In the genomic region with DNA sequence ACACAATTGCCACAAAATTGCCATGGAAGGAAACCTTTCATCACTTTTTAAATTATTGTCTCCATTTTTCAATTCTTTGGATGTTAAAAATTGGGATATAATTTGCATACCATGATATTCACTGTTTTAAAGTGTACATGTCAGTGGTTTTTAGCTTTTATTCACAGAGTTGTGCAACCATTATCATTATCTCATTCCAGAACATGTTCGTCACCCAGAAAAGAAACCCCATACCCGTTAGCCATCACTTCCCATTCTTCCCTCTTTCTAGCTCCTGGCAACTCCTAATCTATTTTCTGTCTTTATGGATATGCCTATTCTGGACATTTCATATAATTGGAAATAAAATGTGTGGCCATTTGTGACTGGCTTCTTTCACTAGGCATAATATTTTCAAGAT, we compare ENCODE assay signal across 15 cellular contexts.
DNase-seq lines count a peak whose midpoint lies in the region; ATAC-seq and TF ChIP-seq lines count a peak whose summit lies in the region.
"Had no signal": no experiment of that assay in that cellular context is flagged by ENCODE, and none has a peak within 500 bp of the region (broad histone marks: within the 10 kb centered on the region; RNA-seq: fewer than 3 reads in every experiment).

No MANE protein-coding gene starts in this region.

- H3K4me2 ChIP-seq in GM23338 = no peak overlapping the region
- peak overlapping the region; percentile 52 for H3K4me2 ChIP-seq in fibroblast of lung (ENCODE audit: extremely low read depth, insufficient read depth, low read length)
- H3K4me2 ChIP-seq in skeletal muscle satellite cell (ENCODE audit: low read length) = peak overlapping the region; percentile 67

- H2AFZ ChIP-seq in GM23338 (no peak overlapping the region), fibroblast of lung (ENCODE audit: low read length) (no peak overlapping the region)

- TF ChIP-seq CTCF in GM23338 (conservative IDR thresholded peaks at IDR 0.05; ENCODE audit: low read depth in 2 of 2) (no peak), fibroblast of lung (conservative IDR thresholded peaks at IDR 0.05 in 1 of 2, IDR thresholded peaks at IDR 0.05 in 1 of 2; ENCODE audit: low read depth in 1 of 2, low read length in 2 of 2) (no peak), nephron progenitor cell (IDR thresholded peaks at IDR 0.05) (no peak)

- H3K27me3 Mint-ChIP-seq in GM23338 (ENCODE audit: insufficient read depth, low read depth, poor library complexity) = no peaks in the 10 kb centered on the region
- H3K27me3 Mint-ChIP-seq in nephron progenitor cell (ENCODE audit: low read depth, poor library complexity) = no peaks in the 10 kb centered on the region
- H3K27me3 Mint-ChIP-seq: naive thymus-derived CD8-positive, alpha-beta T cell had no signal

- H3K4me1 Mint-ChIP-seq in GM23338 = peaks cover 18% of the 10 kb centered on the region
- peaks cover 22% of the 10 kb centered on the region for H3K4me1 Mint-ChIP-seq in nephron progenitor cell

- no peaks in the 10 kb centered on the region for H3F3A ChIP-seq in GM23338 (replicated peaks; ENCODE audit: low read depth)

- H3K4me1 ChIP-seq in GM23338 (ENCODE audit: insufficient read depth) (peaks cover 19% of the 10 kb centered on the region), fibroblast of lung (ENCODE audit: control insufficient read depth, extremely low read depth, insufficient read depth, low read length) (peaks cover 2% of the 10 kb centered on the region), skeletal muscle satellite cell (ENCODE audit: control insufficient read depth, insufficient read depth, low read length) (peaks cover 28% of the 10 kb centered on the region)
- H3K4me1 ChIP-seq: colonic mucosa, gastrocnemius medialis, Peyer's patch had no signal

- H3K27ac Mint-ChIP-seq in GM23338 (peak overlapping the region; percentile 28; the same call in 1 of the 2 replicates), nephron progenitor cell (no peak overlapping the region)
- H3K27ac Mint-ChIP-seq: activated naive CD4-positive, alpha-beta T cell treated with anti-CD3 and anti-CD28 coated beads for 36 hours; naive thymus-derived CD8-positive, alpha-beta T cell had no signal

- H3K9me3 Mint-ChIP-seq in GM23338 (no peaks in the 10 kb centered on the region), nephron progenitor cell (no peaks in the 10 kb centered on the region)
- H3K9me3 Mint-ChIP-seq: activated naive CD4-positive, alpha-beta T cell treated with anti-CD3 and anti-CD28 coated beads for 36 hours had no signal

- no peak overlapping the region for H3K27ac ChIP-seq in GM23338 (ENCODE audit: low read depth)
- H3K27ac ChIP-seq in fibroblast of lung (ENCODE audit: insufficient read depth, low read length) = no peak overlapping the region
- no peak overlapping the region for H3K27ac ChIP-seq in caudate nucleus (ENCODE audit: low read depth, low read length)
- H3K27ac ChIP-seq: colonic mucosa, gastrocnemius medialis, Peyer's patch, thoracic aorta had no signal

- no peak for ATAC-seq in GM23338
- ATAC-seq: gastrocnemius medialis; GM12878; naive thymus-derived CD8-positive, alpha-beta T cell had no signal

- DNase-seq in GM23338 (ENCODE audit: low spot score) = no peak
- DNase-seq in RPMI7951 (ENCODE audit: low read depth) = peak; percentile 76
- DNase-seq in fibroblast of lung (ENCODE audit: low read depth in 2 of 2) = peak; percentile 70 to 83
- DNase-seq in caudate nucleus (lab: John Stamatoyannopoulos, UW) = no peak
- no peak for DNase-seq in globus pallidus (ENCODE audit: low spot score)
- DNase-seq in nephron progenitor cell = no peak
- DNase-seq: activated naive CD4-positive, alpha-beta T cell treated with anti-CD3 and anti-CD28 coated beads for 36 hours; colonic mucosa; gastrocnemius medialis; naive thymus-derived CD8-positive, alpha-beta T cell; NCI-H2227 treated with DMSO at 0.1 percent for 48 hours; Peyer's patch had no signal

- H3K79me2 ChIP-seq in GM23338 (replicated peaks; ENCODE audit: insufficient read depth) = no peaks in the 10 kb centered on the region
- no peaks in the 10 kb centered on the region for H3K79me2 ChIP-seq in fibroblast of lung (ENCODE audit: control insufficient read depth, insufficient read depth, low read length)

- H3K9me3 ChIP-seq in fibroblast of lung (ENCODE audit: control insufficient read depth, insufficient read depth, low read depth, low read length) = no peaks in the 10 kb centered on the region
- H3K9me3 ChIP-seq in skeletal muscle satellite cell (replicated peaks; ENCODE audit: low read length) = no peaks in the 10 kb centered on the region
- H3K9me3 ChIP-seq: colonic mucosa, gastrocnemius medialis, Peyer's patch, thoracic aorta had no signal

- H3K9ac ChIP-seq in fibroblast of lung (ENCODE audit: insufficient read depth, low read length) = no peak overlapping the region
- peak overlapping the region; percentile 70 for H3K9ac ChIP-seq in skeletal muscle satellite cell (ENCODE audit: low read depth, low read length)

- H3K9me2 ChIP-seq in GM23338 (ENCODE audit: insufficient read depth) = no peaks in the 10 kb centered on the region

- no peaks in the 10 kb centered on the region for H4K20me1 ChIP-seq in GM23338 (replicated peaks; ENCODE audit: insufficient read depth)
- H4K20me1 ChIP-seq in fibroblast of lung (ENCODE audit: control insufficient read depth, extremely low read depth, insufficient read depth, low read length) = no peaks in the 10 kb centered on the region

- H3K4me3 ChIP-seq in GM23338 = no peak overlapping the region
- no peak overlapping the region for H3K4me3 ChIP-seq in fibroblast of lung (replicated peaks in 1 of 4; ENCODE audit: control extremely low read depth in 1 of 4, insufficient read depth in 1 of 4, low read depth in 3 of 4, low read length in 4 of 4)
- peak overlapping the region; percentile 46 for H3K4me3 ChIP-seq in skeletal muscle satellite cell (ENCODE audit: low read length)
- H3K4me3 ChIP-seq: colonic mucosa, gastrocnemius medialis, GM12878, Peyer's patch, thoracic aorta had no signal

- H3K36me3 ChIP-seq in GM23338 (ENCODE audit: insufficient read depth) = no peaks in the 10 kb centered on the region
- H3K36me3 ChIP-seq in fibroblast of lung (ENCODE audit: control insufficient read depth, insufficient read depth, low read length) = no peaks in the 10 kb centered on the region
- H3K36me3 ChIP-seq in skeletal muscle satellite cell (ENCODE audit: insufficient read depth, low read length) = no peaks in the 10 kb centered on the region
- H3K36me3 ChIP-seq: colonic mucosa, gastrocnemius medialis, Peyer's patch, thoracic aorta had no signal

- H3K36me3 Mint-ChIP-seq in GM23338 (ENCODE audit: low read depth) (no peaks in the 10 kb centered on the region), nephron progenitor cell (ENCODE audit: low read depth) (no peaks in the 10 kb centered on the region)
- H3K36me3 Mint-ChIP-seq: naive thymus-derived CD8-positive, alpha-beta T cell had no signal

- H3K27me3 ChIP-seq in GM23338 (ENCODE audit: insufficient read depth) (no peaks in the 10 kb centered on the region), fibroblast of lung (ENCODE audit: control insufficient read depth, insufficient read depth, low read length) (no peaks in the 10 kb centered on the region), skeletal muscle satellite cell (ENCODE audit: control insufficient read depth, insufficient read depth, low read length) (no peaks in the 10 kb centered on the region)
- H3K27me3 ChIP-seq: colonic mucosa, gastrocnemius medialis, Peyer's patch had no signal

- H3K4me3 Mint-ChIP-seq in GM23338 (no peak overlapping the region), nephron progenitor cell (no peak overlapping the region)
- H3K4me3 Mint-ChIP-seq: activated naive CD4-positive, alpha-beta T cell treated with anti-CD3 and anti-CD28 coated beads for 36 hours had no signal

TF ChIP-seq in GM23338, 12 proteins besides CTCF, POLR2A, EP300 and RAD21:
- TF ChIP-seq EZH2phosphoT487 (IDR thresholded peaks at IDR 0.05; ENCODE audit: unreplicated experiment) (no peak), ZNF331 (CRISPR knock-in tag; IDR thresholded peaks at IDR 0.05; ENCODE audit: low read depth) (no peak)

Comparison
In these comparisons a context has a peak if more than half of its experiments do, and no peak if none do; other contexts are left out.
1. DNase-seq: peak in RPMI7951 (single experiment) and fibroblast of lung (2 of 2); none in GM23338 (single experiment), caudate nucleus (0 of 61), globus pallidus (single experiment) and nephron progenitor cell (single experiment).